18 cellular contexts compared by ENCODE assay signal in genomic region chr9:109557481-109557880, GRCh38. TPM values are rescaled to one million over a fixed set of nuclear protein-coding genes. Genes with fewer than 3 reads are reported as not detected.
DNase-seq lines count a peak whose midpoint lies in the region; ATAC-seq, FAIRE-seq and TF ChIP-seq lines count a peak whose summit lies in the region.
"Had no signal": no experiment of that assay in that cellular context is flagged by ENCODE, and none has a peak within 500 bp of the region (broad histone marks: within the 10 kb centered on the region; RNA-seq: fewer than 3 reads in every experiment).

No MANE protein-coding gene starts in this region.

- H3F3A ChIP-seq in PC-9 (ENCODE audit: insufficient read depth, low read depth) = peaks cover 33% of the 10 kb centered on the region
- H3F3A ChIP-seq in MM.1S (ENCODE audit: insufficient read depth, low read length) = no peaks in the 10 kb centered on the region

- no peak overlapping the region for H3K14ac ChIP-seq in H1 (ENCODE audit: insufficient read length)

- H2AFZ ChIP-seq in PC-9 (0 out of 2 replicates have a peak overlapping the region, but pooled peaks have one; percentile 1), H1 (ENCODE audit: low read length) (no peak overlapping the region), MM.1S (ENCODE audit: low read length) (no peak overlapping the region)

- H3K27ac ChIP-seq in PC-9 (peak overlapping the region; percentile 97), H1 (ENCODE audit: low read depth, low read length) (no peak overlapping the region), esophagus squamous epithelium (peak overlapping the region; percentile 13 to 64 (median 20)), MM.1S (ENCODE audit: low read length) (no peak overlapping the region)
- H3K27ac ChIP-seq: C4-2B had no signal

- POLR2A ChIA-PET in PC-9 (lab: Charles Lee; ENCODE audit: unreplicated experiment) = no interaction called here
- POLR2A ChIA-PET in H1 (lab: Charles Lee; ENCODE audit: partially characterized antibody) = no interaction called here

- H4K5ac ChIP-seq in H1 (ENCODE audit: insufficient read length, low read depth, low read length) = no peak overlapping the region

- no peaks in the 10 kb centered on the region for H3K79me1 ChIP-seq in H1 (ENCODE audit: low read depth, low read length)

- H3K9me3 ChIP-seq in PC-9 (ENCODE audit: insufficient read depth, low read depth) (0 out of 2 replicates have a peak, but pooled peaks cover 4% of the 10 kb centered on the region), H1 (ENCODE audit: insufficient read depth in 2 of 2, low read depth in 1 of 2, low read length in 1 of 2) (no peaks in the 10 kb centered on the region), esophagus squamous epithelium (no peaks in the 10 kb centered on the region), MM.1S (replicated peaks; ENCODE audit: insufficient read depth, low read length) (no peaks in the 10 kb centered on the region)
- H3K9me3 ChIP-seq: HAP-1, MG63 had no signal

- 0 out of 2 replicates have a peak overlapping the region, but pooled peaks have one; percentile 8 for H2BK5ac ChIP-seq in H1 (ENCODE audit: low read depth, low read length)

- peaks cover 49% of the 10 kb centered on the region for H3K4me1 ChIP-seq in PC-9 (replicated peaks; ENCODE audit: insufficient read depth)
- peaks cover 2 to 10% (median 6%) of the 10 kb centered on the region in 4 experiments; a peak in 6 of 7 replicates for H3K4me1 ChIP-seq in H1 (replicated peaks in 1 of 4; ENCODE audit: control insufficient read depth in 3 of 4, insufficient read depth in 4 of 4, low read length in 3 of 4)
- peaks cover 5 to 34% (median 17%) of the 10 kb centered on the region in 3 donors for H3K4me1 ChIP-seq in esophagus squamous epithelium
- H3K4me1 ChIP-seq in MM.1S (ENCODE audit: low read length) = no peaks in the 10 kb centered on the region
- H3K4me1 ChIP-seq: HAP-1 had no signal

- H2BK12ac ChIP-seq in H1 (ENCODE audit: low read depth, low read length) = peak overlapping the region; percentile 89; the same call in 1 of the 2 replicates

- H3K23me2 ChIP-seq in H1 (ENCODE audit: low read depth, low read length) = no peaks in the 10 kb centered on the region; the same call in 1 of the 2 replicates

- H3K9ac ChIP-seq in H1 (replicated peaks in 1 of 4; ENCODE audit: extremely low read depth in 1 of 4, low read depth in 3 of 4, low read length in 3 of 4) = no peak overlapping the region
- H3K9ac ChIP-seq in MM.1S (ENCODE audit: low read length) = no peak overlapping the region

- no peak overlapping the region for H2AK5ac ChIP-seq in H1 (ENCODE audit: low read depth, low read length)

- CTCF ChIA-PET in PC-9 (lab: Charles Lee) = interaction anchor here (0.6 kb wide), 1 partner anchor 86 kb away, joined by 3 read pairs; no protein-coding TSS in a partner anchor
- CTCF ChIA-PET in H1 (lab: Charles Lee; ENCODE audit: partially characterized antibody) = interaction anchor here (0.7 to 1.6 kb wide), 8 partner anchors 11 to 1127 kb away, joined by 3 to 11 read pairs (median 4); no protein-coding TSS in a partner anchor

- ATAC-seq in HG02938 (IDR thresholded peaks at IDR 0.05; ENCODE audit: unreplicated experiment) = no peak

- H3K9me2 ChIP-seq in PC-9 (ENCODE audit: insufficient read depth) = no peaks in the 10 kb centered on the region
- H3K9me2 ChIP-seq in MM.1S (replicated peaks; ENCODE audit: insufficient read depth, low read length) = no peaks in the 10 kb centered on the region

- no peak overlapping the region for H4K8ac ChIP-seq in H1 (ENCODE audit: extremely low read depth, insufficient read depth, low read length)

- H3K23ac ChIP-seq in H1 (ENCODE audit: insufficient read length) = no peak overlapping the region

- WGBS in H1 (ENCODE audit: extremely low coverage in 1 of 2, insufficient coverage in 1 of 2, insufficient read length in 1 of 2, insufficient replicate concordance in 2 of 2, low coverage in 1 of 2, low lambda C conversion rate in 2 of 2, missing lambda C conversion rate in 1 of 2), 2 experiments = 87% methylated on average over 6 of the region's 6 CpGs; no CpG with 5 or more reads in 1 of the 2 experiments
- WGBS in esophagus squamous epithelium, 2 donors = 24 to 45% methylated on average over 4 to 6 of the region's 6 CpGs

- H2BK20ac ChIP-seq in H1 (ENCODE audit: low read length) = no peak overlapping the region

- H2BK120ac ChIP-seq in H1 (replicated peaks; ENCODE audit: low read depth, low read length) = no peak overlapping the region

- H4K20me1 ChIP-seq in PC-9 (ENCODE audit: insufficient read depth) = no peaks in the 10 kb centered on the region
- H4K20me1 ChIP-seq in H1 (replicated peaks in 1 of 2; ENCODE audit: control insufficient read depth in 1 of 2, insufficient read depth in 2 of 2, low read length in 2 of 2) = no peaks in the 10 kb centered on the region
- no peaks in the 10 kb centered on the region for H4K20me1 ChIP-seq in MM.1S (ENCODE audit: insufficient read depth, low read length)

- no peaks in the 10 kb centered on the region for H3K36me3 ChIP-seq in PC-9 (ENCODE audit: low read depth)
- no peaks in the 10 kb centered on the region for H3K36me3 ChIP-seq in H1 (ENCODE audit: control insufficient read depth in 2 of 4, insufficient read depth in 4 of 4, low read length in 3 of 4)
- H3K36me3 ChIP-seq in esophagus squamous epithelium = no peaks in the 10 kb centered on the region
- no peaks in the 10 kb centered on the region for H3K36me3 ChIP-seq in MM.1S (replicated peaks; ENCODE audit: insufficient read depth, low read length)
- H3K36me3 ChIP-seq: HAP-1, MG63 had no signal

- no peaks in the 10 kb centered on the region for H3K79me2 ChIP-seq in PC-9 (ENCODE audit: low read depth)
- H3K79me2 ChIP-seq in H1 (ENCODE audit: control insufficient read depth in 1 of 2, insufficient read depth in 2 of 2, low read length in 2 of 2) = no peaks in the 10 kb centered on the region
- no peaks in the 10 kb centered on the region for H3K79me2 ChIP-seq in MM.1S (ENCODE audit: low read length)

- no peak for TF ChIP-seq EP300 in H1 (IDR thresholded peaks at IDR 0.05; ENCODE audit: borderline replicate concordance in 1 of 2, low read depth in 2 of 2, low read length in 2 of 2)

- no peak for TF ChIP-seq CTCF in PC-9 (conservative IDR thresholded peaks at IDR 0.05)
- TF ChIP-seq CTCF in H1 (IDR thresholded peaks at IDR 0.05; ENCODE audit: control extremely low read depth in 1 of 3, insufficient read depth in 1 of 3, low read depth in 1 of 3, low read length in 3 of 3) = no peak
- TF ChIP-seq CTCF in esophagus squamous epithelium (IDR thresholded peaks at IDR 0.05) = no peak
- no peak for TF ChIP-seq CTCF in MM.1S (IDR thresholded peaks at IDR 0.05; ENCODE audit: low read length)

- H4K91ac ChIP-seq in H1 (replicated peaks; ENCODE audit: insufficient read length, low read length) = no peak overlapping the region

- H3K27me3 ChIP-seq in PC-9 (ENCODE audit: insufficient read depth, low read depth) (no peaks in the 10 kb centered on the region), H1 (replicated peaks in 1 of 4; ENCODE audit: control insufficient read depth in 3 of 4, extremely low read depth in 1 of 4, insufficient read depth in 3 of 4, low read length in 3 of 4) (no peaks in the 10 kb centered on the region; a peak in 1 of 7 replicates), esophagus squamous epithelium (no peaks in the 10 kb centered on the region), MM.1S (replicated peaks; ENCODE audit: insufficient read depth, low read length) (no peaks in the 10 kb centered on the region)

- DNase-seq in PC-9 (peak in 1 of 2 experiments; percentile 52), H1 (ENCODE audit: low read depth in 1 of 2, low spot score in 2 of 2) (no peak), esophagus squamous epithelium (lab: John Stamatoyannopoulos, UW) (no peak), renal cortical epithelial cell (ENCODE audit: low read depth) (peak; percentile 80), germinal center (ENCODE audit: low spot score) (no peak), MM.1S (no peak), ecto neural progenitor cell (ENCODE audit: low spot score) (no peak)
- DNase-seq: CD8-positive, alpha-beta memory T cell; DMS53; Kasumi-1; MG63; NCI-H1092; NCI-H1436; NCI-H1930 had no signal

- H3K4ac ChIP-seq in H1 (replicated peaks; ENCODE audit: insufficient read length, low read depth, low read length) = no peak overlapping the region

- no peak for TF ChIP-seq RAD21 in H1 (IDR thresholded peaks at IDR 0.05 in 1 of 2, conservative IDR thresholded peaks at IDR 0.05 in 1 of 2; ENCODE audit: low read depth in 2 of 2, low read length in 2 of 2)

- TF ChIP-seq POLR2A in H1 (IDR thresholded peaks at IDR 0.05; ENCODE audit: control extremely low read depth in 1 of 2, low read depth in 2 of 2, low read length in 2 of 2) = no peak
- TF ChIP-seq POLR2A in esophagus squamous epithelium (IDR thresholded peaks at IDR 0.05) = no peak

- H3K4me2 ChIP-seq in PC-9 (peak overlapping the region; percentile 78; the same call in 1 of the 2 replicates), H1 (ENCODE audit: insufficient read depth in 1 of 2, low read depth in 2 of 2, low read length in 2 of 2) (no peak overlapping the region), MM.1S (ENCODE audit: low read depth, low read length) (no peak overlapping the region)

- intact Hi-C loops in PC-9 (cut with micrococcal nuclease; ENCODE audit: unreplicated experiment) = loop anchor here (2.0 to 10.0 kb wide), 3 partner anchors 19 to 1693 kb away; no protein-coding TSS in a partner anchor
- intact Hi-C loops in esophagus squamous epithelium (cut with DNase I) = no loop called here

- H3K56ac ChIP-seq in H1 (replicated peaks; ENCODE audit: insufficient read length, low read depth, low read length) = no peak overlapping the region

- BruUV-seq in PC-9 (replicated peaks; lab: Mats Ljungman, UMichigan) = no TSS peak

- H3K4me3 ChIP-seq in PC-9 (no peak overlapping the region), H1 (ENCODE audit: extremely low read depth in 1 of 4, insufficient read depth in 2 of 4, low read depth in 3 of 4, low read length in 4 of 4) (no peak overlapping the region), esophagus squamous epithelium (no peak overlapping the region), MM.1S (ENCODE audit: low read length) (no peak overlapping the region)
- H3K4me3 ChIP-seq: HAP-1, MG63 had no signal

- no peak for FAIRE-seq in H1 (lab: Jason Lieb, UNC)
- FAIRE-seq: A204.1 had no signal

- no peak overlapping the region for H2BK15ac ChIP-seq in H1 (ENCODE audit: low read length)

- H3K18ac ChIP-seq in H1 (ENCODE audit: extremely low read depth, low read length) = peak overlapping the region; percentile 42; the same call in 1 of the 2 replicates

RNA-seq across cellular contexts. Expression of gene PTPN3, which starts 59.4 kb away (rescaled TPM):
- total RNA-seq in PC-9 (2021) (19.0 and 20.2 TPM in 2 replicates), esophagus squamous epithelium (10 to 100 TPM; 11.8 to 21.6 (median 14.1) TPM), renal cortical epithelial cell (18.8 and 43.5 TPM in 2 replicates)
- 3.7 TPM in 2 replicates for total RNA-seq in H1 (2021; fragmentation: NEBNext Ultra II Directional; extraction: Animal tissue kit (Norgen Biotek cat#: 25700))
- 2.0 and 2.9 TPM in 2 replicates for polyA plus RNA-seq in H1 (2011; rRNA removed)
- 2.7 TPM for polyA plus RNA-seq in H1 (2011; cell fraction: cytosol; rRNA removed)
- polyA plus RNA-seq in H1 (2011; cell fraction: nucleus; rRNA removed) = 3.7 TPM
- polyA plus RNA-seq in H1 (2012, experiment 1 of 2) = 2.3 to 3.2 TPM (median 2.7 TPM) in 4 replicates
- 0.28 TPM for polyA plus RNA-seq in H1 (2012, experiment 2 of 2)
- polyA plus RNA-seq in H1 (2013, experiment 1 of 2) = 1.9 TPM
- 1.8 TPM for polyA plus RNA-seq in H1 (2013, experiment 2 of 2)
- 4.6 and 5.2 TPM in 2 replicates for polyA minus RNA-seq in H1 (2011; rRNA and poly(A)+ RNA removed)
- 1.3 TPM for polyA minus RNA-seq in H1 (2011; cell fraction: cytosol; rRNA and poly(A)+ RNA removed)
- polyA minus RNA-seq in H1 (2011; cell fraction: nucleus; rRNA and poly(A)+ RNA removed) = 5.7 TPM
- polyA plus RNA-seq: CD8-positive, alpha-beta memory T cell had no signal

Comparison
In these comparisons a context has a peak if more than half of its experiments do, and no peak if none do; other contexts are left out.
1. H3K27ac ChIP-seq: peak in PC-9 (single experiment) and esophagus squamous epithelium (4 of 4); none in H1 (single experiment) and MM.1S (single experiment).